Comparison of ENCODE assay signal across 11 cellular contexts in genomic region chr11:61598886-61599868, GRCh38. TPM values are rescaled to one million over a fixed set of nuclear protein-coding genes. Genes with fewer than 3 reads are reported as not detected.
A peak's percentile ranks its signal among the peaks of the same experiment; 100 is the strongest.
DNase-seq lines count a peak whose midpoint lies in the region; ATAC-seq and TF ChIP-seq lines count a peak whose summit lies in the region.
"Had no signal": no experiment of that assay in that cellular context is flagged by ENCODE, and none has a peak within 500 bp of the region (broad histone marks: within the 10 kb centered on the region; RNA-seq: fewer than 3 reads in every experiment).

No MANE protein-coding gene starts in this region.

- peaks cover 16 to 68% (median 37%) of the 10 kb centered on the region in 9 donors for H3K4me1 ChIP-seq in heart right ventricle
- H3K4me1 ChIP-seq in skeletal muscle tissue (ENCODE audit: control insufficient read depth in 3 of 3, insufficient read depth in 3 of 3, low read length in 3 of 3) = peaks cover 24 to 35% (median 27%) of the 10 kb centered on the region in 3 donors

- peaks cover 44% of the 10 kb centered on the region for H3K4me1 Mint-ChIP-seq in WTC11

- H3K9ac ChIP-seq in skeletal muscle tissue (ENCODE audit: low read depth in 1 of 3, low read length in 3 of 3) = no peak overlapping the region

- H3K4me3 ChIP-seq in H7 (ENCODE audit: insufficient read depth, low read depth, low read length) (no peak overlapping the region), heart right ventricle (peak overlapping the region in 4 of 10 donors; percentile 9 to 23 (median 14)), skeletal muscle tissue (ENCODE audit: low read length in 3 of 3) (no peak overlapping the region)

- intact Hi-C loops in heart right ventricle (cut with DNase I) = loop anchor here in 1 of 10 donors (2.0 kb wide), 1 partner anchor 16 kb away; no protein-coding TSS in a partner anchor

- H3K27ac Mint-ChIP-seq in WTC11 = peak overlapping the region; percentile 60; the same call in 1 of the 2 replicates

- H3K9me3 Mint-ChIP-seq in WTC11 = no peaks in the 10 kb centered on the region
- H3K9me3 Mint-ChIP-seq: naive thymus-derived CD8-positive, alpha-beta T cell had no signal

- H3K36me3 Mint-ChIP-seq in WTC11 = no peaks in the 10 kb centered on the region
- H3K36me3 Mint-ChIP-seq: naive thymus-derived CD8-positive, alpha-beta T cell had no signal

- H3K9me3 ChIP-seq in heart right ventricle = no peaks in the 10 kb centered on the region
- H3K9me3 ChIP-seq in skeletal muscle tissue (ENCODE audit: control insufficient read depth in 3 of 3, low read length in 3 of 3) = no peaks in the 10 kb centered on the region

- H3K27me3 ChIP-seq in H7 (ENCODE audit: control insufficient read depth, insufficient read depth, low read length) = no peaks in the 10 kb centered on the region; the same call in 1 of the 2 replicates
- peaks cover 0 to 4% (median 0%) of the 10 kb centered on the region in 7 donors for H3K27me3 ChIP-seq in heart right ventricle
- H3K27me3 ChIP-seq in skeletal muscle tissue (ENCODE audit: control insufficient read depth in 3 of 3, insufficient read depth in 3 of 3, low read length in 3 of 3) = peaks cover 0 to 37% (median 3%) of the 10 kb centered on the region in 3 donors

- H3K27me3 Mint-ChIP-seq in WTC11 (ENCODE audit: low read depth) = no peaks in the 10 kb centered on the region; the same call in 1 of the 2 replicates

- H3K36me3 ChIP-seq in H7 (replicated peaks; ENCODE audit: control insufficient read depth, insufficient read depth, low read length) (no peaks in the 10 kb centered on the region), heart right ventricle (no peaks in the 10 kb centered on the region), skeletal muscle tissue (ENCODE audit: control insufficient read depth in 3 of 3, insufficient read depth in 3 of 3, low read length in 3 of 3) (no peaks in the 10 kb centered on the region)

- peak overlapping the region in 9 of 10 donors; percentile 43 to 73 (median 66) for H3K27ac ChIP-seq in heart right ventricle
- peak overlapping the region; percentile 62 for H3K27ac ChIP-seq in skeletal muscle tissue (ENCODE audit: low read depth, low read length)
- H3K27ac ChIP-seq: epithelial cell of prostate, HL-60 had no signal

- CTCF ChIA-PET in WTC11 (lab: Charles Lee) = interaction anchor here (0.5 to 3.3 kb wide), 20 partner anchors 11 to 134 kb away, joined by 3 to 45 read pairs (median 6); no protein-coding TSS in a partner anchor

- DNase-seq in H7 (peak; percentile 91), WTC11 (ENCODE audit: low spot score) (peak; percentile 59), heart right ventricle (peak; percentile 38 to 51), middle frontal gyrus (ENCODE audit: extremely low spot score, low spot score) (no peak), MV-4-11 (lab: John Stamatoyannopoulos, UW) (no peak)
- no peak for DNase-seq in stimulated activated CD4-positive, alpha-beta T cell treated with anti-CD3 and anti-CD28 coated beads, Interleukin-15, amount 100 ng/mL, for 24 hours
- DNase-seq: naive thymus-derived CD8-positive, alpha-beta T cell; T-helper 2 cell had no signal

- POLR2A ChIA-PET in WTC11 (lab: Charles Lee) = interaction anchor here (0.5 to 2.2 kb wide), 5 partner anchors 11 to 1297 kb away, joined by 3 to 9 read pairs (median 4); no protein-coding TSS in a partner anchor

- 43% methylated on average over 25 of the region's 25 CpGs for WGBS in heart right ventricle, 2 donors

- TF ChIP-seq CTCF in WTC11 (IDR thresholded peaks at IDR 0.05) (no peak), heart right ventricle (IDR thresholded peaks at IDR 0.05) (peak in 1 of 9 donors; percentile 11)

- peak overlapping the region; percentile 38; the same call in 1 of the 2 replicates for H3K4me3 Mint-ChIP-seq in WTC11

- peak; percentile 77 for ATAC-seq in WTC11
- ATAC-seq in heart right ventricle = peak; percentile 13 to 49 (median 34)
- ATAC-seq: naive thymus-derived CD8-positive, alpha-beta T cell had no signal

TF ChIP-seq in WTC11, 78 proteins besides CTCF, POLR2A, EP300 and RAD21:
- no peak for TF ChIP-seq KAT7 (CRISPR knock-in tag; IDR thresholded peaks at IDR 0.05; ENCODE audit: borderline replicate concordance)
- TF ChIP-seq, protein P1, sequence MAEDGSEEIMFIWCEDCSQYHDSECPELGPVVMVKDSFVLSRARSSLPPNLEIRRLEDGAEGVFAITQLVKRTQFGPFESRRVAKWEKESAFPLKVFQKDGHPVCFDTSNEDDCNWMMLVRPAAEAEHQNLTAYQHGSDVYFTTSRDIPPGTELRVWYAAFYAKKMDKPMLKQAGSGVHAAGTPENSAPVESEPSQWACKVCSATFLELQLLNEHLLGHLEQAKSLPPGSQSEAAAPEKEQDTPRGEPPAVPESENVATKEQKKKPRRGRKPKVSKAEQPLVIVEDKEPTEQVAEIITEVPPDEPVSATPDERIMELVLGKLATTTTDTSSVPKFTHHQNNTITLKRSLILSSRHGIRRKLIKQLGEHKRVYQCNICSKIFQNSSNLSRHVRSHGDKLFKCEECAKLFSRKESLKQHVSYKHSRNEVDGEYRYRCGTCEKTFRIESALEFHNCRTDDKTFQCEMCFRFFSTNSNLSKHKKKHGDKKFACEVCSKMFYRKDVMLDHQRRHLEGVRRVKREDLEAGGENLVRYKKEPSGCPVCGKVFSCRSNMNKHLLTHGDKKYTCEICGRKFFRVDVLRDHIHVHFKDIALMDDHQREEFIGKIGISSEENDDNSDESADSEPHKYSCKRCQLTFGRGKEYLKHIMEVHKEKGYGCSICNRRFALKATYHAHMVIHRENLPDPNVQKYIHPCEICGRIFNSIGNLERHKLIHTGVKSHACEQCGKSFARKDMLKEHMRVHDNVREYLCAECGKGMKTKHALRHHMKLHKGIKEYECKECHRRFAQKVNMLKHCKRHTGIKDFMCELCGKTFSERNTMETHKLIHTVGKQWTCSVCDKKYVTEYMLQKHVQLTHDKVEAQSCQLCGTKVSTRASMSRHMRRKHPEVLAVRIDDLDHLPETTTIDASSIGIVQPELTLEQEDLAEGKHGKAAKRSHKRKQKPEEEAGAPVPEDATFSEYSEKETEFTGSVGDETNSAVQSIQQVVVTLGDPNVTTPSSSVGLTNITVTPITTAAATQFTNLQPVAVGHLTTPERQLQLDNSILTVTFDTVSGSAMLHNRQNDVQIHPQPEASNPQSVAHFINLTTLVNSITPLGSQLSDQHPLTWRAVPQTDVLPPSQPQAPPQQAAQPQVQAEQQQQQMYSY (CRISPR knock-in tag; IDR thresholded peaks at IDR 0.05) = peak; percentile 88
TF ChIP-seq in WTC11: peak in this region for 1.

RNA-seq across cellular contexts. Expression of gene SYT7, which starts 18.3 kb away (rescaled TPM):
- total RNA-seq in H7 (2014; rRNA removed; shearing (Covaris generic)) = 3.6 and 4.8 TPM in 2 replicates
- total RNA-seq in WTC11 (2021) = 12.5 to 18.9 TPM (median 18.2 TPM) in 3 replicates
- total RNA-seq in heart right ventricle = 10 to 100 TPM; 11.5 to 26.1 (median 18.7) TPM
- 10 to 100 TPM; 17.1 to 19.4 TPM for polyA plus RNA-seq in heart right ventricle
- 1.6 TPM for total RNA-seq in skeletal muscle tissue
- total RNA-seq: naive thymus-derived CD8-positive, alpha-beta T cell had no signal

Comparison
In these comparisons a context has a peak if more than half of its experiments do, and no peak if none do; other contexts are left out.
1. DNase-seq: peak in H7 (single experiment), WTC11 (single experiment) and heart right ventricle (2 of 2); none in stimulated activated CD4-positive, alpha-beta T cell treated with anti-CD3 and anti-CD28 coated beads, Interleukin-15, amount 100 ng/mL, for 24 hours (single experiment), middle frontal gyrus (single experiment) and MV-4-11 (single experiment).